In the genomic region with DNA sequence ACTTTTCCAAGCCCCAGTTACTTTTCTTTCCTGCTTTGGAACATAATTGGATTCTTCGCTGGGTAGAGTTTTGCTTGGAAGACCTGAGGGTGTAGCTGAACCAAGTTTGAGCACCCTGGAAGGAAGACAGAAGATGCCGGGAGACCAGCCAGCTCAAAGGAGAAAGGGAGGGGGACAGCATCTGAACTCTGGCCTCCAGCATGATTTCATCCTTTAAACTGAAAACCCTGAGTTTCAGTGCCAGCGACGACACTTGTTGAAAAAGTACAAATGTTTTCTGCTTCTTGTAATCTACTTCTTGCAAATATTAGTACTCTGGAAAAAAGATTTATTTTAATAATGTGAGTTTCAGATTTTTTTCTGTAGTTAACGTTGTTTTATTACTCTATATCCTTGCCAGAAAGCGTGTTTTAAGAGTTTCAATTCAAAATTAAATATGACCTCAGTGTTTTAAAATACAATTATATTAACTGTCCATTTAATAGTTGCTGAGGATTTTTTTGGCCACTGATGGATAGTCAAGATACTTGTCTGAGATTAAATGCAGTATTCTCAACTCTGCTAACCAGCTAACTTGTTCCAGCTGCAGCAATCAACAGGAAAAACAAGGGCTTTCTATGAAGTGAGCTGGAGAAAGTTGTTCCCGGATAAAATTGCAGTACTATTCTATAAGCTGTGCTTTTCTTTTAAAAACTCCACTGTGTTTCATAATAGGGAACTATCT, we compare ENCODE assay signal across 1 cellular context.
TF ChIP-seq lines count a peak whose summit lies in the region.

No MANE protein-coding gene starts in this region.

TF ChIP-seq in H1, 55 proteins besides CTCF, POLR2A, EP300 and RAD21 (continued from another document):
- no peak for TF ChIP-seq POU5F1 (IDR thresholded peaks at IDR 0.05; ENCODE audit: low read depth, low read length)
- no peak for TF ChIP-seq RFX5 (IDR thresholded peaks at IDR 0.05; ENCODE audit: borderline replicate concordance, low read depth, low read length)
- no peak for TF ChIP-seq SUZ12 (IDR thresholded peaks at IDR 0.05; ENCODE audit: low read length)
- TF ChIP-seq RBBP5 (IDR thresholded peaks at IDR 0.05; ENCODE audit: borderline replicate concordance, low read depth, low read length): no peak
- no peak for TF ChIP-seq RNF2 (IDR thresholded peaks at IDR 0.05; ENCODE audit: borderline replicate concordance, low read depth, low read length, missing control alignments, poor library complexity, severe bottlenecking)
- TF ChIP-seq MAFK (IDR thresholded peaks at IDR 0.05; ENCODE audit: low read depth, low read length): no peak
- TF ChIP-seq POLR2AphosphoS5 (IDR thresholded peaks at IDR 0.05; ENCODE audit: low read depth, low read length): no peak
- TF ChIP-seq PHF8 (conservative IDR thresholded peaks at IDR 0.05; ENCODE audit: low read depth, low read length): no peak
- no peak for TF ChIP-seq GABPA (IDR thresholded peaks at IDR 0.05; ENCODE audit: borderline replicate concordance, insufficient read depth, low read length)
- TF ChIP-seq JUND (IDR thresholded peaks at IDR 0.05; ENCODE audit: low read length): no peak
- TF ChIP-seq SAP30 (IDR thresholded peaks at IDR 0.05; ENCODE audit: insufficient read depth, insufficient replicate concordance, low read length): no peak
- no peak for TF ChIP-seq CEBPB (IDR thresholded peaks at IDR 0.05; ENCODE audit: low read depth, low read length)
- TF ChIP-seq NANOG (IDR thresholded peaks at IDR 0.05; ENCODE audit: insufficient read depth, low read depth, low read length, poor library complexity, severe bottlenecking): no peak
- TF ChIP-seq SP4 (IDR thresholded peaks at IDR 0.05; ENCODE audit: low read length): no peak
- TF ChIP-seq EZH2 (IDR thresholded peaks at IDR 0.05; ENCODE audit: low read depth, low read length, severe bottlenecking): no peak
- TF ChIP-seq HDAC6 (IDR thresholded peaks at IDR 0.05; ENCODE audit: low read depth, low read length): no peak
TF ChIP-seq in H1: peak in this region for 0.
